Comparison of ENCODE assay signal across 7 cellular contexts in genomic region chr15:79620476-79620875, GRCh38.
DNase-seq lines count a peak whose midpoint lies in the region; FAIRE-seq and TF ChIP-seq lines count a peak whose summit lies in the region.
"Not testable (repeated sequence)": the region's sequence is repeated elsewhere in the genome, so short reads cannot be mapped to it uniquely, and the experiment has no call there.

No MANE protein-coding gene starts in this region.

- H3K79me2 ChIP-seq in astrocyte (ENCODE audit: insufficient read depth, low read length): not testable (repeated sequence)

- not testable (repeated sequence) for H3K9me3 ChIP-seq in astrocyte (ENCODE audit: insufficient read depth, low read depth, low read length)

- H3K27me3 ChIP-seq in astrocyte (ENCODE audit: insufficient read depth, low read length): not testable (repeated sequence)

- DNase-seq in AG10803 (ENCODE audit: low read depth) (peak; percentile 69), HCEC 1CT (peak; percentile 25), astrocyte (ENCODE audit: low read depth) (peak; percentile 69), cardiac fibroblast (ENCODE audit: low read depth in 2 of 2) (peak; percentile 4 to 51), fibroblast of gingiva (ENCODE audit: low read depth) (peak; percentile 16), fibroblast of villous mesenchyme (ENCODE audit: low read depth) (peak; percentile 20), non-pigmented ciliary epithelial cell (ENCODE audit: low read depth) (peak; percentile 36)

- not testable (repeated sequence) for H4K20me1 ChIP-seq in astrocyte (ENCODE audit: insufficient read depth, low read length)

- FAIRE-seq in astrocyte (lab: Jason Lieb, UNC): not testable (repeated sequence)

- H3K4me3 Mint-ChIP-seq in astrocyte (ENCODE audit: unreplicated experiment): not testable (repeated sequence)

- not testable (repeated sequence) for H3K4me3 ChIP-seq in AG10803 (ENCODE audit: low read length); astrocyte (ENCODE audit: insufficient read depth, low read depth, low read length); cardiac fibroblast (replicated peaks in 1 of 2; ENCODE audit: low read depth in 2 of 2, low read length in 2 of 2); fibroblast of villous mesenchyme (ENCODE audit: low read depth, low read length)

- not testable (repeated sequence) for H3K4me2 ChIP-seq in astrocyte (ENCODE audit: low read length)

- not testable (repeated sequence) for H3K4me1 Mint-ChIP-seq in astrocyte (ENCODE audit: low read depth, unreplicated experiment)

- not testable (repeated sequence) for H3K27ac Mint-ChIP-seq in astrocyte (ENCODE audit: unreplicated experiment)

- not testable (repeated sequence) for H3K4me1 ChIP-seq in astrocyte (ENCODE audit: insufficient read depth, low read length)

- H2AFZ ChIP-seq in astrocyte (ENCODE audit: low read depth, low read length): not testable (repeated sequence)

- not testable (repeated sequence) for H3K9me3 Mint-ChIP-seq in astrocyte (ENCODE audit: unreplicated experiment)

- H3K36me3 Mint-ChIP-seq in astrocyte (ENCODE audit: low read depth, unreplicated experiment): not testable (repeated sequence)

- H3K9ac ChIP-seq in astrocyte (ENCODE audit: low read length): not testable (repeated sequence)

- not testable (repeated sequence) for H3K27ac ChIP-seq in astrocyte (ENCODE audit: low read depth, low read length)

- not testable (repeated sequence) for TF ChIP-seq CTCF in AG10803 (conservative IDR thresholded peaks at IDR 0.05; ENCODE audit: low read length); astrocyte (IDR thresholded peaks at IDR 0.05; ENCODE audit: insufficient read depth, low read depth, low read length); cardiac fibroblast (IDR thresholded peaks at IDR 0.05; ENCODE audit: low read depth, low read length); fibroblast of villous mesenchyme (IDR thresholded peaks at IDR 0.05; ENCODE audit: insufficient read depth, low read depth, low read length)

- not testable (repeated sequence) for H3K27me3 Mint-ChIP-seq in astrocyte (ENCODE audit: low read depth, unreplicated experiment)

- not testable (repeated sequence) for H3K36me3 ChIP-seq in astrocyte (ENCODE audit: insufficient read depth, low read length)

Comparison
In these comparisons a context has a peak if more than half of its experiments do, and no peak if none do; other contexts are left out.
1. DNase-seq: peak in every context shown above with its lines; median percentile 69 in AG10803; 69 in astrocyte; 36 in non-pigmented ciliary epithelial cell; 28 in cardiac fibroblast; 25 in HCEC 1CT; 20 in fibroblast of villous mesenchyme; 16 in fibroblast of gingiva.